8 cellular contexts compared by ENCODE assay signal in genomic region chr15:50003786-50004334, GRCh38.
DNase-seq lines count a peak whose midpoint lies in the region; TF ChIP-seq lines count a peak whose summit lies in the region.

No MANE protein-coding gene starts in this region.

- peak overlapping the region; percentile 71 to 95 (median 93); a peak in 6 of 7 replicates for H3K27ac Mint-ChIP-seq in H9

- H3K4me1 Mint-ChIP-seq in H9: peaks cover 22 to 29% of the 10 kb centered on the region in 2 experiments

- no peaks in the 10 kb centered on the region for H3K79me1 ChIP-seq in H9 (ENCODE audit: insufficient read depth, low read depth, low read length, poor library complexity, severe bottlenecking)

- H3K4me2 ChIP-seq in H9 (ENCODE audit: insufficient read depth, insufficient read length, low read length): peak overlapping the region; percentile 8

- peaks cover 3 to 8% of the 10 kb centered on the region in 2 experiments; a peak in 1 of 5 replicates for H3K9me3 Mint-ChIP-seq in H9

- H3K23me2 ChIP-seq in H9 (ENCODE audit: insufficient read length, low read depth, low read length, poor library complexity, severe bottlenecking): no peaks in the 10 kb centered on the region

- no peak overlapping the region for H3K56ac ChIP-seq in H9 (ENCODE audit: insufficient read length, low read depth, low read length)

- no peak overlapping the region for H2AFZ ChIP-seq in H9 (ENCODE audit: low read length)

- no peak overlapping the region for H2BK15ac ChIP-seq in H9 (ENCODE audit: low read depth, low read length)

- H2BK120ac ChIP-seq in H9 (ENCODE audit: low read depth, low read length, poor library complexity, severe bottlenecking): no peak overlapping the region

- no peaks in the 10 kb centered on the region; a peak in 1 of 7 replicates for H3K36me3 Mint-ChIP-seq in H9 (ENCODE audit: insufficient read depth in 1 of 3, low read depth in 3 of 3)

- H3K18ac ChIP-seq in H9 (ENCODE audit: insufficient read length, low read depth, low read length): no peak overlapping the region

- H3K36me3 ChIP-seq in cardiac muscle cell (no peaks in the 10 kb centered on the region), uterus (no peaks in the 10 kb centered on the region)

- H3K23ac ChIP-seq in H9 (ENCODE audit: insufficient read length, low read depth, low read length): no peak overlapping the region

- no peak overlapping the region for H2AK5ac ChIP-seq in H9 (ENCODE audit: insufficient read length, low read length)

- no peak overlapping the region for H4K91ac ChIP-seq in H9 (ENCODE audit: insufficient read length, low read depth, low read length)

- H3K14ac ChIP-seq in H9 (ENCODE audit: insufficient read depth, low read length): no peak overlapping the region

- H4K8ac ChIP-seq in H9 (replicated peaks; ENCODE audit: insufficient read length, low read depth, low read length): no peak overlapping the region

- H2BK20ac ChIP-seq in H9 (ENCODE audit: low read depth, low read length, poor library complexity, severe bottlenecking): no peak overlapping the region

- H3K27ac ChIP-seq in H9 (ENCODE audit: insufficient read length, low read depth, low read length) (no peak overlapping the region), cardiac muscle cell (no peak overlapping the region), uterus (peak overlapping the region; percentile 35 to 40)

- H3K27me3 ChIP-seq in H9 (ENCODE audit: insufficient read depth, low read length): no peaks in the 10 kb centered on the region
- peaks cover 21% of the 10 kb centered on the region for H3K27me3 ChIP-seq in cardiac muscle cell
- no peaks in the 10 kb centered on the region for H3K27me3 ChIP-seq in uterus

- H3K27me3 Mint-ChIP-seq in H9 (ENCODE audit: low read depth): no peaks in the 10 kb centered on the region

- no peak overlapping the region for H2BK5ac ChIP-seq in H9 (ENCODE audit: insufficient read length, low read length)

- no peak for TF ChIP-seq POLR2A in uterus (IDR thresholded peaks at IDR 0.05)

- H2BK12ac ChIP-seq in H9 (ENCODE audit: insufficient read length, low read depth, low read length): no peak overlapping the region

- no peaks in the 10 kb centered on the region for H4K20me1 ChIP-seq in H9 (ENCODE audit: control insufficient read depth, insufficient read depth, insufficient read length)

- peak overlapping the region; percentile 42 to 54 for H3K4me3 Mint-ChIP-seq in H9

- intact Hi-C loops in posterior cingulate gyrus (cut with DNase I): loop anchor here (2.0 to 5.0 kb wide), 2 partner anchors 101 to 767 kb away; no protein-coding TSS in a partner anchor
- intact Hi-C loops in uterus (cut with DNase I; ENCODE audit: low total_unique reads): no loop called here

- H3K4me3 ChIP-seq in LNCaP clone FGC (ENCODE audit: low read depth, low read length) (no peak overlapping the region), cardiac muscle cell (no peak overlapping the region), uterus (no peak overlapping the region)

- H3K4me1 ChIP-seq in H9 (ENCODE audit: insufficient read depth, low read length) (no peaks in the 10 kb centered on the region), cardiac muscle cell (ENCODE audit: low read depth) (no peaks in the 10 kb centered on the region), uterus (no peaks in the 10 kb centered on the region)

- peak; percentile 91 for DNase-seq in GM03348 (ENCODE audit: low spot score)
- DNase-seq in H9: peak; percentile 96
- peak; percentile 56 for DNase-seq in LNCaP clone FGC (ENCODE audit: low read depth)
- peak; percentile 91 for DNase-seq in SK-MEL-5 (ENCODE audit: low read depth, low spot score)
- peak; percentile 30 for DNase-seq in activated naive CD4-positive, alpha-beta T cell treated with anti-CD3 and anti-CD28 coated beads, Interleukin-2, amount 50 U/mL, for 16 hours
- DNase-seq in cardiac muscle cell (ENCODE audit: low read depth in 1 of 2, low spot score in 1 of 2): peak; percentile 87 to 96
- DNase-seq in posterior cingulate gyrus: peak; percentile 63 to 97 (median 84)
- peak; percentile 78 to 81 for DNase-seq in uterus

- H3K4ac ChIP-seq in H9 (ENCODE audit: low read depth, low read length): no peak overlapping the region

- H4K5ac ChIP-seq in H9 (ENCODE audit: insufficient read length, low read depth, low read length): no peak overlapping the region

- no CpG with 5 or more reads among the region's 13 CpGs for WGBS in H9 (ENCODE audit: extremely low coverage, insufficient read length, low lambda C conversion rate)

- no peaks in the 10 kb centered on the region for H3K9me3 ChIP-seq in H9 (ENCODE audit: control insufficient read depth, low read depth, low read length)
- H3K9me3 ChIP-seq in cardiac muscle cell (ENCODE audit: low read depth): no peaks in the 10 kb centered on the region
- no peaks in the 10 kb centered on the region for H3K9me3 ChIP-seq in uterus

- no peak overlapping the region for H3K9ac ChIP-seq in H9 (ENCODE audit: extremely low read depth, insufficient read length, low read length)

- H3T11ph ChIP-seq in H9 (ENCODE audit: low read length): no peak overlapping the region

- TF ChIP-seq CTCF in H9 (conservative IDR thresholded peaks at IDR 0.05) (peak; percentile 93), LNCaP clone FGC (IDR thresholded peaks at IDR 0.05; ENCODE audit: control insufficient read depth, extremely low read depth, insufficient read depth) (peak; percentile 88), cardiac muscle cell (IDR thresholded peaks at IDR 0.05; ENCODE audit: low read depth, low read length) (peak; percentile 83), uterus (IDR thresholded peaks at IDR 0.05) (peak; percentile 42 to 67 (median 56))

- in situ Hi-C loops in SK-MEL-5 (cut with HindIII; ENCODE audit: low pct_unique_long_range_greater_than_20kb, low sequenced_read_pairs): no loop called here

- no peaks in the 10 kb centered on the region for H3K79me2 ChIP-seq in H9 (ENCODE audit: insufficient read depth, low read length)

Comparison
In these comparisons a context has a peak if more than half of its experiments do, and no peak if none do; other contexts are left out.
1. DNase-seq: peak in every context shown above with its lines; median percentile 96 in H9; 92 in cardiac muscle cell; 91 in GM03348; 91 in SK-MEL-5; 84 in posterior cingulate gyrus; 80 in uterus; 56 in LNCaP clone FGC; 30 in activated naive CD4-positive, alpha-beta T cell treated with anti-CD3 and anti-CD28 coated beads, Interleukin-2, amount 50 U/mL, for 16 hours.
2. H3K27ac ChIP-seq: peak in uterus (2 of 2); none in H9 (single experiment) and cardiac muscle cell (single experiment).
3. Peak in every context shown above with its lines, with median percentiles within 50 percentile points of each other: CTCF ChIP-seq.